In the genomic region with DNA sequence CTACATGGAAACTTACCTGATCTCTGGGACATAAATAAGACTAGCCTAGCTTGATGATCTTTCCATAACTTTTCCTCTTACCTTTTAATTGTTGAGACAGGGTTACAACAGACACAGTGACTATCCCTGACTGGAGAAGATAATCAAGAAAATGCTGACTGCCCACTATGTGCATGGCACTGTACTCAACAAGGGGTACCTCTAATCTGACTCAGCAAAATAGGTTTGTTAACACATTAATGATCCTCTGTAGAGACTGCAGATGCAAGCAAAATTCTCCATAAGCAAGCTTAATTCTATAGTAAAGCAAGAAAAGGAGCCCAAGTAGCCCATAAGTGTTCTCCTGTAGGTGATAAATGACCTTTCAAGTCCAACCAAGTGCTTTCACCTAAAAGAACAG, we compare ENCODE assay signal across 25 cellular contexts.
"Had no signal": no experiment of that assay in that cellular context is flagged by ENCODE, and none has a peak within 500 bp of the region (broad histone marks: within the 10 kb centered on the region; RNA-seq: fewer than 3 reads in every experiment).

No MANE protein-coding gene starts in this region.

- H3K4me3 ChIP-seq: SK-N-MC had no signal

- DNase-seq: activated B cell treated with CpG ODN at 0.5 μM for 24 hours; activated CD4-positive, alpha-beta T cell treated with anti-CD3 and anti-CD28 coated beads for 1 hour; activated CD4-positive, alpha-beta T cell treated with anti-CD3 and anti-CD28 coated beads, Interleukin-2, amount 10 ng/mL, durations not matched to agents 24 days and 14 days; activated CD4-positive, alpha-beta T cell treated with anti-CD3 and anti-CD28 coated beads, Interleukin-2, amount 50 U/mL, for 48 hours; activated CD8-positive, alpha-beta memory T cell treated with anti-CD3 and anti-CD28 coated beads, Interleukin-2, amount 10 ng/mL, durations not matched to agents 7 days and 5 days; activated effector memory CD4-positive, alpha-beta T cell treated with anti-CD3 and anti-CD28 coated beads, Interleukin-2, amount 50 U/mL, for 16 hours; activated naive CD4-positive, alpha-beta T cell treated with Interleukin-2 at 50 U/mL for 16 hours; activated naive CD8-positive, alpha-beta T cell treated with anti-CD3 and anti-CD28 coated beads, Interleukin-2, amount 50 U/mL, for 24 hours; activated T-cell treated with anti-CD3 and anti-CD28 coated beads, Interleukin-2, amount 50 U/mL, for 24 hours; amniotic stem cell; cortex of kidney; Kasumi-1; KBM-7; NCI-H1105 treated with DMSO at 0.1 percent for 48 hours; NCI-H2029; NCI-H446; NCI-H526; RPMI8226; T-cell; T-helper 2 cell; T1000 had no signal

- ATAC-seq: activated CD8-positive, alpha-beta memory T cell treated with anti-CD3 and anti-CD28 coated beads, Interleukin-2, amount 10 ng/mL, durations not matched to agents 7 days and 5 days; activated naive CD4-positive, alpha-beta T cell treated with anti-CD3 and anti-CD28 coated beads, Interleukin-2, amount 50 U/mL, for 72 hours; activated naive CD8-positive, alpha-beta T cell treated with anti-CD3 and anti-CD28 coated beads, Interleukin-2, amount 50 U/mL, for 24 hours; Panc1; Right ventricle myocardium inferior; T-cell had no signal

- H3K27ac ChIP-seq: SK-N-MC had no signal
